In genomic region chr20:17698419-17698818, GRCh38 we compare ENCODE assay signal across 27 cellular contexts. TPM values are rescaled to one million over a fixed set of nuclear protein-coding genes. Genes with fewer than 3 reads are reported as not detected.
DNase-seq lines count a peak whose midpoint lies in the region; ATAC-seq, FAIRE-seq and TF ChIP-seq lines count a peak whose summit lies in the region.
"Had no signal": no experiment of that assay in that cellular context is flagged by ENCODE, and none has a peak within 500 bp of the region (broad histone marks: within the 10 kb centered on the region; RNA-seq: fewer than 3 reads in every experiment).

No MANE protein-coding gene starts in this region.

- no peak overlapping the region for H3K23ac ChIP-seq in mesendoderm (ENCODE audit: low read length)

- H2BK120ac ChIP-seq in mesendoderm (ENCODE audit: low read depth, low read length): no peak overlapping the region

- H3K9me3 ChIP-seq in HepG2 (ENCODE audit: low read length): no peaks in the 10 kb centered on the region
- H3K9me3 ChIP-seq in right lobe of liver: no peaks in the 10 kb centered on the region
- H3K9me3 ChIP-seq in body of pancreas: no peaks in the 10 kb centered on the region
- H3K9me3 ChIP-seq in thyroid gland: no peaks in the 10 kb centered on the region
- no peaks in the 10 kb centered on the region for H3K9me3 ChIP-seq in adrenal gland (replicated peaks in 1 of 3)
- H3K9me3 ChIP-seq: BE2C, Caco-2 had no signal

- H3K4me1 ChIP-seq in HepG2 (ENCODE audit: insufficient read depth, low read length): peaks cover 20% of the 10 kb centered on the region
- H3K4me1 ChIP-seq in right lobe of liver: no peaks in the 10 kb centered on the region
- peaks cover 80% of the 10 kb centered on the region for H3K4me1 ChIP-seq in body of pancreas
- peaks cover 13 to 26% of the 10 kb centered on the region in 2 donors for H3K4me1 ChIP-seq in thyroid gland
- H3K4me1 ChIP-seq in adrenal gland (replicated peaks in 1 of 2): no peaks in the 10 kb centered on the region
- H3K4me1 ChIP-seq in mesendoderm (ENCODE audit: control insufficient read depth, low read depth, low read length): no peaks in the 10 kb centered on the region
- H3K4me1 ChIP-seq: BE2C had no signal

- H2BK15ac ChIP-seq in mesendoderm (replicated peaks; ENCODE audit: low read depth): no peak overlapping the region

- no peak for FAIRE-seq in HepG2 (lab: Jason Lieb, UNC)
- FAIRE-seq: G401.6, GM12892, H54 had no signal

- H3K27ac ChIP-seq in HepG2 (ENCODE audit: extremely low read length, insufficient read depth, low read length): no peak overlapping the region
- H3K27ac ChIP-seq in right lobe of liver: no peak overlapping the region
- peak overlapping the region; percentile 68 to 85 (median 84) for H3K27ac ChIP-seq in body of pancreas
- H3K27ac ChIP-seq in thyroid gland: peak overlapping the region in 2 of 3 donors; percentile 47 to 69
- H3K27ac ChIP-seq in adrenal gland: no peak overlapping the region
- H3K27ac ChIP-seq in mesendoderm (ENCODE audit: low read depth, low read length): no peak overlapping the region
- H3K27ac ChIP-seq: SK-N-MC had no signal

- H3K4me2 ChIP-seq in HepG2 (ENCODE audit: low read depth, low read length) (no peak overlapping the region), mesendoderm (ENCODE audit: low read length) (no peak overlapping the region)

- no peaks in the 10 kb centered on the region for H3K79me2 ChIP-seq in HepG2 (ENCODE audit: insufficient read depth, low read length)
- H3K79me2 ChIP-seq in mesendoderm (ENCODE audit: control insufficient read depth, insufficient read depth, low read length): no peaks in the 10 kb centered on the region

- no TSS peak for BruUV-seq in HepG2 (replicated peaks; lab: Mats Ljungman, UMichigan)

- H3K4me3 ChIP-seq in HepG2 (replicated peaks in 1 of 3; ENCODE audit: insufficient read depth in 1 of 3, low read depth in 2 of 3, low read length in 3 of 3) (no peak overlapping the region), right lobe of liver (no peak overlapping the region), body of pancreas (no peak overlapping the region), thyroid gland (replicated peaks in 1 of 3) (no peak overlapping the region), adrenal gland (no peak overlapping the region), mesendoderm (ENCODE audit: low read length) (no peak overlapping the region)
- H3K4me3 ChIP-seq: SK-N-MC had no signal

- H3K79me1 ChIP-seq in mesendoderm (ENCODE audit: low read length): no peaks in the 10 kb centered on the region

- H3K9ac ChIP-seq in HepG2 (ENCODE audit: insufficient read depth, low read depth, low read length): no peak overlapping the region
- no peak overlapping the region for H3K9ac ChIP-seq in mesendoderm (ENCODE audit: low read length)

- POLR2A ChIA-PET in HepG2 (lab: Yijun Ruan, JAX): interaction anchor here (0.8 to 2.0 kb wide), 3 partner anchors 12 to 157 kb away, joined by 4 read pairs; no protein-coding TSS in a partner anchor

- no peak overlapping the region for H2BK5ac ChIP-seq in mesendoderm (ENCODE audit: low read length)

- TF ChIP-seq RAD21 in HepG2 (CRISPR knock-in tag; IDR thresholded peaks at IDR 0.05): no peak

- H3K18ac ChIP-seq in mesendoderm (ENCODE audit: low read length): no peak overlapping the region

- H4K8ac ChIP-seq in mesendoderm (ENCODE audit: low read depth, low read length): no peak overlapping the region

- intact Hi-C loops in HepG2 (cut with micrococcal nuclease; ENCODE audit: unreplicated experiment) (no loop called here), right lobe of liver (cut with DNase I) (no loop called here), body of pancreas (cut with DNase I) (no loop called here), thyroid gland (cut with DNase I) (no loop called here), adrenal gland (cut with DNase I) (no loop called here)

- 11% methylated on average over 5 of the region's 6 CpGs for WGBS in HepG2 (ENCODE audit: low lambda C conversion rate)
- WGBS in right lobe of liver (ENCODE audit: insufficient coverage, low coverage, low lambda C conversion rate, missing lambda C conversion rate): 43% methylated on average over 4 of the region's 6 CpGs
- WGBS in body of pancreas, 2 donors: 10 to 17% methylated on average over 4 to 6 of the region's 6 CpGs
- 70 to 76% methylated on average over 6 of the region's 6 CpGs for WGBS in thyroid gland, 2 donors
- WGBS in adrenal gland, 4 donors: 64 to 85% (median 76%) methylated on average over 4 to 6 of the region's 6 CpGs
- WGBS in mesendoderm (ENCODE audit: extremely low coverage, insufficient coverage, low lambda C conversion rate): no CpG with 5 or more reads among the region's 6 CpGs

- DNase-seq in HepG2 (ENCODE audit: low spot score) (no peak), right lobe of liver (no peak), NCI-H510A (lab: John Stamatoyannopoulos, UW) (peak; percentile 28), body of pancreas (peak; percentile 51 to 82 (median 68)), thyroid gland (no peak), adrenal gland (no peak), HCEC 1CT (no peak), mesendoderm (no peak)
- DNase-seq: BE2C; CD4-positive, alpha-beta T cell; DMS 273 treated with DMSO at 0.1 percent for 48 hours; Karpas-422; MV-4-11; NCI-H187 treated with DMSO at 0.1 percent for 48 hours; NCI-H2171 treated with DMSO at 0.1 percent for 48 hours; NCI-H446 treated with DMSO at 0.1 percent for 48 hours; NCI-H82; SW 1271; T-helper 17 cell had no signal

- in situ Hi-C loops in HepG2 (cut with HindIII; ENCODE audit: extremely low pct_ligation_motif_present, low pct_unique_long_range_greater_than_20kb): no loop called here

- no peak overlapping the region for H3K56ac ChIP-seq in mesendoderm (ENCODE audit: low read length)

- no peak for TF ChIP-seq CTCF in HepG2 (CRISPR knock-in tag; IDR thresholded peaks at IDR 0.05)
- TF ChIP-seq CTCF in right lobe of liver (IDR thresholded peaks at IDR 0.05): no peak
- TF ChIP-seq CTCF in body of pancreas (IDR thresholded peaks at IDR 0.05): no peak
- no peak for TF ChIP-seq CTCF in thyroid gland (IDR thresholded peaks at IDR 0.05)
- TF ChIP-seq CTCF in adrenal gland (IDR thresholded peaks at IDR 0.05): no peak

- ATAC-seq in HepG2: no peak
- no peak for ATAC-seq in right lobe of liver
- peak; percentile 45 for ATAC-seq in body of pancreas
- ATAC-seq: Right ventricle myocardium inferior, T-helper 17 cell had no signal

- no peak overlapping the region for H3K4ac ChIP-seq in mesendoderm (ENCODE audit: low read depth, low read length)

- no peaks in the 10 kb centered on the region for H4K20me1 ChIP-seq in HepG2 (ENCODE audit: insufficient read depth, low read length)

- TF ChIP-seq POLR2A in HepG2 (IDR thresholded peaks at IDR 0.05; ENCODE audit: insufficient read depth in 1 of 2, low read depth in 2 of 2, low read length in 2 of 2) (no peak), right lobe of liver (IDR thresholded peaks at IDR 0.05) (no peak), body of pancreas (IDR thresholded peaks at IDR 0.05) (peak in 1 of 3 donors; percentile 18), thyroid gland (IDR thresholded peaks at IDR 0.05) (no peak), adrenal gland (IDR thresholded peaks at IDR 0.05) (no peak)

- TF ChIP-seq EP300 in HepG2 (IDR thresholded peaks at IDR 0.05; ENCODE audit: low read depth in 2 of 2, low read length in 2 of 2): no peak
- TF ChIP-seq EP300 in HepG2 (CRISPR knock-in tag; IDR thresholded peaks at IDR 0.05; ENCODE audit: borderline replicate concordance): no peak

- H4K5ac ChIP-seq in mesendoderm (ENCODE audit: low read length): no peak overlapping the region

- H3K27me3 ChIP-seq in HepG2 (ENCODE audit: control insufficient read depth in 1 of 2, insufficient read depth in 2 of 2, low read length in 2 of 2): peaks cover 16 to 62% of the 10 kb centered on the region in 2 experiments
- H3K27me3 ChIP-seq in right lobe of liver: no peaks in the 10 kb centered on the region
- no peaks in the 10 kb centered on the region for H3K27me3 ChIP-seq in body of pancreas
- no peaks in the 10 kb centered on the region for H3K27me3 ChIP-seq in thyroid gland
- no peaks in the 10 kb centered on the region for H3K27me3 ChIP-seq in adrenal gland
- no peaks in the 10 kb centered on the region for H3K27me3 ChIP-seq in mesendoderm (ENCODE audit: insufficient read depth, low read length, poor library complexity)
- H3K27me3 ChIP-seq: BE2C had no signal

- no peak overlapping the region for H2AK5ac ChIP-seq in mesendoderm (ENCODE audit: low read length)

- H2AFZ ChIP-seq in HepG2 (ENCODE audit: low read length): no peak overlapping the region

- CTCF ChIA-PET in HepG2 (lab: Yijun Ruan, JAX; ENCODE audit: low intra/inter-chr PET ratio, low total read pairs): no interaction called here

- no peaks in the 10 kb centered on the region for H3K36me3 ChIP-seq in HepG2 (replicated peaks in 1 of 2; ENCODE audit: control insufficient read depth in 1 of 2, insufficient read depth in 2 of 2, low read length in 2 of 2)
- no peaks in the 10 kb centered on the region for H3K36me3 ChIP-seq in right lobe of liver
- H3K36me3 ChIP-seq in body of pancreas (replicated peaks in 1 of 2; ENCODE audit: insufficient read depth in 1 of 2, low read depth in 2 of 2): no peaks in the 10 kb centered on the region
- H3K36me3 ChIP-seq in thyroid gland: no peaks in the 10 kb centered on the region
- no peaks in the 10 kb centered on the region for H3K36me3 ChIP-seq in adrenal gland (replicated peaks in 1 of 2)
- no peaks in the 10 kb centered on the region for H3K36me3 ChIP-seq in mesendoderm (ENCODE audit: control insufficient read depth, insufficient read depth, low read length)
- H3K36me3 ChIP-seq: BE2C had no signal

RNA-seq across cellular contexts. Expression of gene BANF2, which starts 1.3 kb away (rescaled TPM):
- total RNA-seq in HepG2 (2016; rRNA removed; fragmentation: Illumina TruSeq; extraction: Trizol) (0.35 TPM in 1 of 2 replicates, not detected in the other), right lobe of liver (not detected), body of pancreas (1 to 10 TPM in 1 of 2 donors, not detected in 1; 4.0 TPM), thyroid gland (10 to 100 TPM in 1 of 4 donors, not detected in 3; 15.2 TPM), adrenal gland (not detected)
- 0.53 TPM in 1 of 2 replicates, not detected in the other for total RNA-seq in HepG2 (2016; cell fraction: cytosol; rRNA removed; fragmentation: Illumina TruSeq; extraction: Trizol; ENCODE audit: low read depth)
- total RNA-seq in HepG2 (2016; cell fraction: insoluble cytoplasmic fraction; rRNA removed; fragmentation: Illumina TruSeq; extraction: Trizol): not detected in 2 replicates
- total RNA-seq in HepG2 (2016; cell fraction: membrane; rRNA removed; fragmentation: Illumina TruSeq; extraction: Trizol): not detected in 2 replicates
- total RNA-seq in HepG2 (2016; cell fraction: nucleus; rRNA removed; fragmentation: Illumina TruSeq; extraction: Trizol): not detected in 2 replicates
- polyA plus RNA-seq in HepG2 (2011; rRNA removed) (not detected in 2 replicates), adrenal gland (not detected)
- polyA plus RNA-seq in HepG2 (2011; cell fraction: cytosol; rRNA removed): not detected in 2 replicates
- not detected in 2 replicates for polyA plus RNA-seq in HepG2 (2011; cell fraction: nucleus; rRNA removed)
- not detected in 2 replicates for polyA plus RNA-seq in HepG2 (2012)
- polyA plus RNA-seq in HepG2 (2016; cell fraction: cytosol; fragmentation: Illumina TruSeq; extraction: Trizol; ENCODE audit: low read depth): not detected in 2 replicates
- not detected in 2 replicates for polyA plus RNA-seq in HepG2 (2016; cell fraction: insoluble cytoplasmic fraction; fragmentation: Illumina TruSeq; extraction: Trizol; ENCODE audit: low read depth)
- not detected in 2 replicates for polyA plus RNA-seq in HepG2 (2016; cell fraction: membrane; fragmentation: Illumina TruSeq; extraction: Trizol; ENCODE audit: low read depth)
- polyA plus RNA-seq in HepG2 (2016; cell fraction: nucleus; fragmentation: Illumina TruSeq; extraction: Trizol; ENCODE audit: insufficient read depth, low read depth): not detected in 2 replicates
- not detected in 2 replicates for polyA minus RNA-seq in HepG2 (2011; rRNA and poly(A)+ RNA removed; ENCODE audit: low replicate concordance)
- not detected in 2 replicates for polyA minus RNA-seq in HepG2 (2011; cell fraction: cytosol; rRNA and poly(A)+ RNA removed)
- not detected in 2 replicates for polyA minus RNA-seq in HepG2 (2011; cell fraction: nucleus; rRNA and poly(A)+ RNA removed)
- not detected for polyA plus RNA-seq in mesendoderm (2013, experiment 1 of 2)
- not detected for polyA plus RNA-seq in mesendoderm (2013, experiment 2 of 2)
- total RNA-seq: A673; CD4-positive, alpha-beta T cell; M059J; Right ventricle myocardium inferior; T-helper 17 cell had no signal

RNA-seq across cellular contexts. Expression of gene RRBP1, which starts 16.4 kb away (rescaled TPM):
- total RNA-seq in HepG2 (2016; rRNA removed; fragmentation: Illumina TruSeq; extraction: Trizol): 97.1 and 222 TPM in 2 replicates
- total RNA-seq in HepG2 (2016; cell fraction: cytosol; rRNA removed; fragmentation: Illumina TruSeq; extraction: Trizol; ENCODE audit: low read depth): 35.1 and 38.1 TPM in 2 replicates
- 75.4 and 223 TPM in 2 replicates for total RNA-seq in HepG2 (2016; cell fraction: insoluble cytoplasmic fraction; rRNA removed; fragmentation: Illumina TruSeq; extraction: Trizol)
- 33.7 and 37.4 TPM in 2 replicates for total RNA-seq in HepG2 (2016; cell fraction: membrane; rRNA removed; fragmentation: Illumina TruSeq; extraction: Trizol)
- total RNA-seq in HepG2 (2016; cell fraction: nucleus; rRNA removed; fragmentation: Illumina TruSeq; extraction: Trizol): 254 and 316 TPM in 2 replicates
- polyA plus RNA-seq in HepG2 (2011; rRNA removed): 150 and 195 TPM in 2 replicates
- 97.1 and 99.8 TPM in 2 replicates for polyA plus RNA-seq in HepG2 (2011; cell fraction: cytosol; rRNA removed)
- polyA plus RNA-seq in HepG2 (2011; cell fraction: nucleus; rRNA removed): 402 and 429 TPM in 2 replicates
- polyA plus RNA-seq in HepG2 (2012): 190 and 218 TPM in 2 replicates
- 14.1 and 14.3 TPM in 2 replicates for polyA plus RNA-seq in HepG2 (2016; cell fraction: cytosol; fragmentation: Illumina TruSeq; extraction: Trizol; ENCODE audit: low read depth)
- 67.5 and 88.2 TPM in 2 replicates for polyA plus RNA-seq in HepG2 (2016; cell fraction: insoluble cytoplasmic fraction; fragmentation: Illumina TruSeq; extraction: Trizol; ENCODE audit: low read depth)
- polyA plus RNA-seq in HepG2 (2016; cell fraction: membrane; fragmentation: Illumina TruSeq; extraction: Trizol; ENCODE audit: low read depth): 15.3 and 18.4 TPM in 2 replicates
- polyA plus RNA-seq in HepG2 (2016; cell fraction: nucleus; fragmentation: Illumina TruSeq; extraction: Trizol; ENCODE audit: insufficient read depth, low read depth): 548 and 573 TPM in 2 replicates
- 18.3 and 157 TPM in 2 replicates for polyA minus RNA-seq in HepG2 (2011; rRNA and poly(A)+ RNA removed; ENCODE audit: low replicate concordance)
- 155 and 192 TPM in 2 replicates for polyA minus RNA-seq in HepG2 (2011; cell fraction: cytosol; rRNA and poly(A)+ RNA removed)
- polyA minus RNA-seq in HepG2 (2011; cell fraction: nucleus; rRNA and poly(A)+ RNA removed): 198 and 205 TPM in 2 replicates
- 100 to 1,000 TPM; 121 to 274 (median 193) TPM for total RNA-seq in right lobe of liver
- total RNA-seq in body of pancreas: 100 to 1,000 TPM; 313 to 511 TPM
- total RNA-seq in thyroid gland: 100 to 1,000 TPM; 149 to 287 (median 221) TPM
- total RNA-seq in adrenal gland: 100 to 1,000 TPM in 6 of 8 donors, 10 to 100 TPM in 2; 78.0 to 261 (median 131) TPM
- polyA plus RNA-seq in adrenal gland: 100 to 1,000 TPM; 107 to 168 (median 125) TPM
- polyA plus RNA-seq in mesendoderm (2013, experiment 1 of 2): 99.7 TPM
- 101 TPM for polyA plus RNA-seq in mesendoderm (2013, experiment 2 of 2)

Comparison
In these comparisons a context has a peak if more than half of its experiments do, and no peak if none do; other contexts are left out.
1. DNase-seq: peak in NCI-H510A (single experiment) and body of pancreas (4 of 4); none in HepG2 (single experiment), right lobe of liver (0 of 3), thyroid gland (0 of 2), adrenal gland (0 of 7), HCEC 1CT (single experiment) and mesendoderm (single experiment).
2. H3K27ac ChIP-seq: peak in body of pancreas (4 of 4) and thyroid gland (2 of 3); none in HepG2 (single experiment), right lobe of liver (0 of 3), adrenal gland (0 of 5) and mesendoderm (single experiment).